In genomic region chr12:96454396-96454795, GRCh38 we compare ENCODE assay signal across 18 cellular contexts. TPM values are rescaled to one million over a fixed set of nuclear protein-coding genes. Genes with fewer than 3 reads are reported as not detected.
"Had no signal": no experiment of that assay in that cellular context is flagged by ENCODE, and none has a peak within 500 bp of the region (broad histone marks: within the 10 kb centered on the region; RNA-seq: fewer than 3 reads in every experiment).

No MANE protein-coding gene starts in this region.

- ATAC-seq: activated CD4-positive, alpha-beta T cell treated with anti-CD3 and anti-CD28 coated beads for 36 hours; left colon; stimulated activated naive CD8-positive, alpha-beta T cell treated with anti-CD3 and anti-CD28 coated beads, Interleukin-15, Interleukin-2, amounts not matched to agents 100 U/mL and 50 U/mL, for 24 hours had no signal

- H2AFZ ChIP-seq: hepatocyte had no signal

- FAIRE-seq: urothelium cell line had no signal

- H3K79me2 ChIP-seq: hepatocyte had no signal

- H3K4me3 Mint-ChIP-seq: activated CD4-positive, alpha-beta T cell treated with anti-CD3 and anti-CD28 coated beads for 36 hours; dendritic cell treated with granulocyte-macrophage colony-stimulating factor and Interleukin-4, amounts not matched to agents 40 ng/mL and 50 ng/mL, for 4 days had no signal

- H3K9me3 ChIP-seq: ascending aorta, spleen, tibial artery had no signal

- H3K4me2 ChIP-seq: hepatocyte had no signal

- H3K27ac Mint-ChIP-seq: activated CD4-positive, alpha-beta T cell treated with anti-CD3 and anti-CD28 coated beads for 36 hours; dendritic cell treated with granulocyte-macrophage colony-stimulating factor and Interleukin-4, amounts not matched to agents 40 ng/mL and 50 ng/mL, for 4 days had no signal

- H3K9me3 Mint-ChIP-seq: dendritic cell treated with granulocyte-macrophage colony-stimulating factor and Interleukin-4, amounts not matched to agents 40 ng/mL and 50 ng/mL, for 4 days had no signal

- H3K36me3 ChIP-seq: ascending aorta, spleen, tibial artery had no signal

- H3K27ac ChIP-seq: ascending aorta, hepatocyte, spleen, tibial artery had no signal

- H3K27me3 ChIP-seq: ascending aorta, hepatocyte, spleen, tibial artery had no signal

- H3K4me3 ChIP-seq: ascending aorta, hepatocyte, lung, spleen, tibial artery had no signal

- H3K4me1 ChIP-seq: ascending aorta, tibial artery had no signal

- DNase-seq: activated CD4-positive, alpha-beta T cell treated with anti-CD3 and anti-CD28 coated beads for 36 hours; activated CD4-positive, alpha-beta T cell treated with anti-CD3 and anti-CD28 coated beads, Interleukin-2, amount 50 U/mL, for 48 hours; activated naive CD4-positive, alpha-beta T cell treated with Interleukin-2 at 50 U/mL for 16 hours; cerebellar nuclear complex; effector memory CD4-positive, alpha-beta T cell; left colon; midbrain; occipital lobe; posterior cingulate gyrus; spleen; stimulated activated naive CD8-positive, alpha-beta T cell treated with anti-CD3 and anti-CD28 coated beads, Interleukin-15, Interleukin-2, amounts not matched to agents 100 U/mL and 50 U/mL, for 24 hours; substantia nigra; tibial artery had no signal

- H3K27me3 Mint-ChIP-seq: activated CD4-positive, alpha-beta T cell treated with anti-CD3 and anti-CD28 coated beads for 36 hours had no signal

RNA-seq across cellular contexts. Expression of gene CFAP54, which starts 35.0 kb away (rescaled TPM):
- total RNA-seq: ascending aorta had no signal
